ENCODE assay signal across 12 cellular contexts in the genomic region with DNA sequence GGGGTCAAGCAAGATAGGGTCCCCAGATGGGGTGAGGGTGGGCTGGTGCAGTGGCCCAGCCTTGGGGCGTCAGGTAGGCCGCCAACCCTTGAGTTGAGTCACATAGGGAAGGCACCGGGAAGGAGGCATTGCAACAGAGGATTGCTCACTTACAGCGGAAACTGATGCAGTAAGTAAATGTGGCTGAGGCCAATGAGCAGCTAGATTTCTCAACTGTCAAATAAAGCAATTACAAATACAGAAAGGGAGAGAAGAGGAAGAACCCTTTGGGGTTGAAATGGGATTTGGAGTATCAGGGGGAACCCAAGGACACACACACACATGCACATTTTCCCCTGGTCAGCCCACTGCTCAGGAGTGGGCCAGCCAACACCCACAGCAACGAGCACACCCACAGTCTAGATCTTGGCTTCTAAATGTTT. TPM values are rescaled to one million over a fixed set of nuclear protein-coding genes. Genes with fewer than 3 reads are reported as not detected.
DNase-seq lines count a peak whose midpoint lies in the region; ATAC-seq and TF ChIP-seq lines count a peak whose summit lies in the region.
"Had no signal": no experiment of that assay in that cellular context is flagged by ENCODE, and none has a peak within 500 bp of the region (broad histone marks: within the 10 kb centered on the region; RNA-seq: fewer than 3 reads in every experiment).

No MANE protein-coding gene starts in this region.

- H3K27me3 ChIP-seq in adipocyte (replicated peaks; ENCODE audit: control insufficient read depth, insufficient read depth, low read length) = no peaks in the 10 kb centered on the region
- H3K27me3 ChIP-seq: dorsolateral prefrontal cortex, tibial nerve had no signal

- no peaks in the 10 kb centered on the region for H3K36me3 ChIP-seq in adipocyte (ENCODE audit: control insufficient read depth, insufficient read depth, low read length, severe bottlenecking)
- H3K36me3 ChIP-seq: tibial nerve had no signal

- DNase-seq in stimulated activated CD4-positive, alpha-beta T cell treated with anti-CD3 and anti-CD28 coated beads, Interleukin-1b, Interleukin-23, amount 100 ng/mL, for 48 hours = peak; percentile 19
- no peak for DNase-seq in stimulated activated CD4-positive, alpha-beta T cell treated with anti-CD3 and anti-CD28 coated beads, Interleukin-15, amount 100 ng/mL, for 24 hours
- DNase-seq in adipocyte (ENCODE audit: low read depth) (no peak), left lobe of liver (ENCODE audit: low spot score) (no peak), NCI-H146 treated with DMSO at 0.1 percent for 48 hours (lab: John Stamatoyannopoulos, UW; ENCODE audit: unreplicated experiment) (no peak), hepatic stellate cell (ENCODE audit: low spot score) (no peak)
- DNase-seq: CD8-positive, alpha-beta T cell; KG1 had no signal

- no peak overlapping the region for H3K9ac ChIP-seq in adipocyte (ENCODE audit: low read length)

- H3K4me3 ChIP-seq in adipocyte (ENCODE audit: low read length) = peak overlapping the region; percentile 35
- H3K4me3 ChIP-seq: dorsolateral prefrontal cortex, tibial nerve had no signal

- H3K9me3 ChIP-seq in adipocyte (ENCODE audit: control insufficient read depth, low read length) = no peaks in the 10 kb centered on the region
- H3K9me3 ChIP-seq: tibial nerve had no signal

- ATAC-seq in left lobe of liver = peak; percentile 18
- ATAC-seq in SK-N-SH treated with all-trans-retinoic acid at 6 μM for 48 hours = no peak
- ATAC-seq in GM18868 (IDR thresholded peaks at IDR 0.05; ENCODE audit: unreplicated experiment) = no peak
- ATAC-seq: CD8-positive, alpha-beta T cell had no signal

- H3K4me1 ChIP-seq in adipocyte (ENCODE audit: control insufficient read depth, insufficient read depth, low read length) = peaks cover 30% of the 10 kb centered on the region

TF ChIP-seq in SK-N-SH treated with all-trans-retinoic acid at 6 μM for 48 hours, 23 proteins besides CTCF, POLR2A, EP300 and RAD21:
- no peak for TF ChIP-seq TOX (CRISPR knock-in tag; IDR thresholded peaks at IDR 0.05; ENCODE audit: borderline replicate concordance)
- no peak for TF ChIP-seq OSR1 (CRISPR knock-in tag; IDR thresholded peaks at IDR 0.05)
- TF ChIP-seq, protein P1, sequence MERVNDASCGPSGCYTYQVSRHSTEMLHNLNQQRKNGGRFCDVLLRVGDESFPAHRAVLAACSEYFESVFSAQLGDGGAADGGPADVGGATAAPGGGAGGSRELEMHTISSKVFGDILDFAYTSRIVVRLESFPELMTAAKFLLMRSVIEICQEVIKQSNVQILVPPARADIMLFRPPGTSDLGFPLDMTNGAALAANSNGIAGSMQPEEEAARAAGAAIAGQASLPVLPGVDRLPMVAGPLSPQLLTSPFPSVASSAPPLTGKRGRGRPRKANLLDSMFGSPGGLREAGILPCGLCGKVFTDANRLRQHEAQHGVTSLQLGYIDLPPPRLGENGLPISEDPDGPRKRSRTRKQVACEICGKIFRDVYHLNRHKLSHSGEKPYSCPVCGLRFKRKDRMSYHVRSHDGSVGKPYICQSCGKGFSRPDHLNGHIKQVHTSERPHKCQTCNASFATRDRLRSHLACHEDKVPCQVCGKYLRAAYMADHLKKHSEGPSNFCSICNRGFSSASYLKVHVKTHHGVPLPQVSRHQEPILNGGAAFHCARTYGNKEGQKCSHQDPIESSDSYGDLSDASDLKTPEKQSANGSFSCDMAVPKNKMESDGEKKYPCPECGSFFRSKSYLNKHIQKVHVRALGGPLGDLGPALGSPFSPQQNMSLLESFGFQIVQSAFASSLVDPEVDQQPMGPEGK (CRISPR knock-in tag; IDR thresholded peaks at IDR 0.05; ENCODE audit: borderline replicate concordance) = no peak
- no peak for TF ChIP-seq ARNTL (CRISPR knock-in tag; IDR thresholded peaks at IDR 0.05; ENCODE audit: borderline replicate concordance, low read depth)
- no peak for TF ChIP-seq SNAI2 (CRISPR knock-in tag; IDR thresholded peaks at IDR 0.05)
- no peak for TF ChIP-seq ZNF8 (CRISPR knock-in tag; IDR thresholded peaks at IDR 0.05)
- TF ChIP-seq ZFP3 (CRISPR knock-in tag; IDR thresholded peaks at IDR 0.05) = no peak
- TF ChIP-seq, protein P2, sequence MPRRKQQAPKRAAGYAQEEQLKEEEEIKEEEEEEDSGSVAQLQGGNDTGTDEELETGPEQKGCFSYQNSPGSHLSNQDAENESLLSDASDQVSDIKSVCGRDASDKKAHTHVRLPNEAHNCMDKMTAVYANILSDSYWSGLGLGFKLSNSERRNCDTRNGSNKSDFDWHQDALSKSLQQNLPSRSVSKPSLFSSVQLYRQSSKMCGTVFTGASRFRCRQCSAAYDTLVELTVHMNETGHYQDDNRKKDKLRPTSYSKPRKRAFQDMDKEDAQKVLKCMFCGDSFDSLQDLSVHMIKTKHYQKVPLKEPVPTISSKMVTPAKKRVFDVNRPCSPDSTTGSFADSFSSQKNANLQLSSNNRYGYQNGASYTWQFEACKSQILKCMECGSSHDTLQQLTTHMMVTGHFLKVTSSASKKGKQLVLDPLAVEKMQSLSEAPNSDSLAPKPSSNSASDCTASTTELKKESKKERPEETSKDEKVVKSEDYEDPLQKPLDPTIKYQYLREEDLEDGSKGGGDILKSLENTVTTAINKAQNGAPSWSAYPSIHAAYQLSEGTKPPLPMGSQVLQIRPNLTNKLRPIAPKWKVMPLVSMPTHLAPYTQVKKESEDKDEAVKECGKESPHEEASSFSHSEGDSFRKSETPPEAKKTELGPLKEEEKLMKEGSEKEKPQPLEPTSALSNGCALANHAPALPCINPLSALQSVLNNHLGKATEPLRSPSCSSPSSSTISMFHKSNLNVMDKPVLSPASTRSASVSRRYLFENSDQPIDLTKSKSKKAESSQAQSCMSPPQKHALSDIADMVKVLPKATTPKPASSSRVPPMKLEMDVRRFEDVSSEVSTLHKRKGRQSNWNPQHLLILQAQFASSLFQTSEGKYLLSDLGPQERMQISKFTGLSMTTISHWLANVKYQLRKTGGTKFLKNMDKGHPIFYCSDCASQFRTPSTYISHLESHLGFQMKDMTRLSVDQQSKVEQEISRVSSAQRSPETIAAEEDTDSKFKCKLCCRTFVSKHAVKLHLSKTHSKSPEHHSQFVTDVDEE (CRISPR knock-in tag; IDR thresholded peaks at IDR 0.05) = no peak
- no peak for TF ChIP-seq RARB (CRISPR knock-in tag; IDR thresholded peaks at IDR 0.05)
- TF ChIP-seq CSDC2 (CRISPR knock-in tag; IDR thresholded peaks at IDR 0.05) = no peak
- no peak for TF ChIP-seq TCF4 (CRISPR knock-in tag; IDR thresholded peaks at IDR 0.05; ENCODE audit: borderline replicate concordance)
- TF ChIP-seq ISL1 (CRISPR knock-in tag; IDR thresholded peaks at IDR 0.05) = no peak
- TF ChIP-seq PPARA (CRISPR knock-in tag; IDR thresholded peaks at IDR 0.05; ENCODE audit: borderline replicate concordance) = no peak
- TF ChIP-seq ZNF565 (CRISPR knock-in tag; conservative IDR thresholded peaks at IDR 0.05; ENCODE audit: low read depth) = no peak
- TF ChIP-seq, protein P3, sequence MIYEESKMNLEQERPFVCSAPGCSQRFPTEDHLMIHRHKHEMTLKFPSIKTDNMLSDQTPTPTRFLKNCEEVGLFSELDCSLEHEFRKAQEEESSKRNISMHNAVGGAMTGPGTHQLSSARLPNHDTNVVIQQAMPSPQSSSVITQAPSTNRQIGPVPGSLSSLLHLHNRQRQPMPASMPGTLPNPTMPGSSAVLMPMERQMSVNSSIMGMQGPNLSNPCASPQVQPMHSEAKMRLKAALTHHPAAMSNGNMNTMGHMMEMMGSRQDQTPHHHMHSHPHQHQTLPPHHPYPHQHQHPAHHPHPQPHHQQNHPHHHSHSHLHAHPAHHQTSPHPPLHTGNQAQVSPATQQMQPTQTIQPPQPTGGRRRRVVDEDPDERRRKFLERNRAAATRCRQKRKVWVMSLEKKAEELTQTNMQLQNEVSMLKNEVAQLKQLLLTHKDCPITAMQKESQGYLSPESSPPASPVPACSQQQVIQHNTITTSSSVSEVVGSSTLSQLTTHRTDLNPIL (CRISPR knock-in tag; IDR thresholded peaks at IDR 0.05; ENCODE audit: low read depth) = no peak
- no peak for TF ChIP-seq ZC3H10 (CRISPR knock-in tag; IDR thresholded peaks at IDR 0.05)
- TF ChIP-seq ESRRG (CRISPR knock-in tag; IDR thresholded peaks at IDR 0.05) = no peak
- no peak for TF ChIP-seq GLIS3 (CRISPR knock-in tag; IDR thresholded peaks at IDR 0.05)
- TF ChIP-seq, protein P4, sequence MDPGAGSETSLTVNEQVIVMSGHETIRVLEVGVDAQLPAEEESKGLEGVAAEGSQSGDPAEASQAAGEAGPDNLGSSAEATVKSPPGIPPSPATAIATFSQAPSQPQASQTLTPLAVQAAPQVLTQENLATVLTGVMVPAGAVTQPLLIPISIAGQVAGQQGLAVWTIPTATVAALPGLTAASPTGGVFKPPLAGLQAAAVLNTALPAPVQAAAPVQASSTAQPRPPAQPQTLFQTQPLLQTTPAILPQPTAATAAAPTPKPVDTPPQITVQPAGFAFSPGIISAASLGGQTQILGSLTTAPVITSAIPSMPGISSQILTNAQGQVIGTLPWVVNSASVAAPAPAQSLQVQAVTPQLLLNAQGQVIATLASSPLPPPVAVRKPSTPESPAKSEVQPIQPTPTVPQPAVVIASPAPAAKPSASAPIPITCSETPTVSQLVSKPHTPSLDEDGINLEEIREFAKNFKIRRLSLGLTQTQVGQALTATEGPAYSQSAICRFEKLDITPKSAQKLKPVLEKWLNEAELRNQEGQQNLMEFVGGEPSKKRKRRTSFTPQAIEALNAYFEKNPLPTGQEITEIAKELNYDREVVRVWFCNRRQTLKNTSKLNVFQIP (CRISPR knock-in tag; IDR thresholded peaks at IDR 0.05; ENCODE audit: borderline replicate concordance, low read depth) = no peak

RNA-seq across cellular contexts. Expression of a gene that starts 44.0 kb away (rescaled TPM):
- total RNA-seq in left lobe of liver = 6.3 TPM
